8 cellular contexts compared by ENCODE assay signal in genomic region chr10:86439544-86439943, GRCh38.
A peak's percentile ranks its signal among the peaks of the same experiment; 100 is the strongest.
DNase-seq lines count a peak whose midpoint lies in the region; ATAC-seq, FAIRE-seq and TF ChIP-seq lines count a peak whose summit lies in the region.

No MANE protein-coding gene starts in this region.

- H3K4me1 ChIP-seq in cardiac muscle cell (ENCODE audit: low read depth) = no peaks in the 10 kb centered on the region
- H3K4me1 ChIP-seq in HepG2 (ENCODE audit: insufficient read depth, low read length) = peaks cover 99% of the 10 kb centered on the region
- no peaks in the 10 kb centered on the region for H3K4me1 ChIP-seq in aorta (ENCODE audit: control insufficient read depth in 1 of 2, insufficient read depth in 2 of 2, low read length in 2 of 2)
- H3K4me1 ChIP-seq in kidney (ENCODE audit: control insufficient read depth in 1 of 2, insufficient read depth in 1 of 2, low read depth in 1 of 2, low read length in 2 of 2) = peaks cover 3 to 5% of the 10 kb centered on the region in 2 donors

- no peaks in the 10 kb centered on the region for H4K20me1 ChIP-seq in HepG2 (ENCODE audit: insufficient read depth, low read length)

- no peak overlapping the region for H3K27ac Mint-ChIP-seq in WTC11

- CTCF ChIA-PET in HepG2 (lab: Yijun Ruan, JAX; ENCODE audit: low intra/inter-chr PET ratio, low total read pairs) (no interaction called here), WTC11 (lab: Charles Lee) (interaction anchor here (1.0 to 1.2 kb wide), 3 partner anchors 40 to 146 kb away, joined by 3 read pairs; no protein-coding TSS in a partner anchor)

- H3K4me1 Mint-ChIP-seq in WTC11 = peaks cover 20% of the 10 kb centered on the region

- peaks cover 63% of the 10 kb centered on the region for H3K36me3 Mint-ChIP-seq in WTC11

- 20% methylated on average over 1 of the region's 1 CpG for WGBS in HepG2 (ENCODE audit: low lambda C conversion rate)
- WGBS in aorta, 2 donors = 1 to 5% methylated on average over 1 of the region's 1 CpG

- H3K27ac ChIP-seq in cardiac muscle cell (no peak overlapping the region), HepG2 (ENCODE audit: extremely low read length, insufficient read depth, low read length) (peak overlapping the region; percentile 87), aorta (ENCODE audit: low read depth in 1 of 2, low read length in 2 of 2) (no peak overlapping the region), kidney (ENCODE audit: low read depth in 2 of 2, low read length in 2 of 2) (no peak overlapping the region)

- H3K79me2 ChIP-seq in HepG2 (ENCODE audit: insufficient read depth, low read length) = no peaks in the 10 kb centered on the region

- H3K4me2 ChIP-seq in HepG2 (ENCODE audit: low read depth, low read length) = peak overlapping the region; percentile 40

- H3K36me3 ChIP-seq in cardiac muscle cell (peaks cover 53% of the 10 kb centered on the region), HepG2 (replicated peaks in 1 of 2; ENCODE audit: control insufficient read depth in 1 of 2, insufficient read depth in 2 of 2, low read length in 2 of 2) (peaks cover 1 to 22% of the 10 kb centered on the region in 2 experiments), aorta (ENCODE audit: control insufficient read depth in 1 of 2, insufficient read depth in 2 of 2, low read length in 1 of 2) (peaks cover 3 to 10% of the 10 kb centered on the region in 2 donors), kidney (ENCODE audit: control insufficient read depth in 1 of 2, insufficient read depth in 2 of 2, low read length in 2 of 2) (peaks cover 13 to 20% of the 10 kb centered on the region in 2 donors)

- no peaks in the 10 kb centered on the region for H3K27me3 ChIP-seq in cardiac muscle cell
- no peaks in the 10 kb centered on the region for H3K27me3 ChIP-seq in HepG2 (ENCODE audit: control insufficient read depth in 1 of 2, insufficient read depth in 2 of 2, low read length in 2 of 2)
- no peaks in the 10 kb centered on the region for H3K27me3 ChIP-seq in aorta (ENCODE audit: control insufficient read depth in 1 of 2, insufficient read depth in 2 of 2, low read length in 1 of 2)

- TF ChIP-seq EP300 in HepG2 (IDR thresholded peaks at IDR 0.05; ENCODE audit: low read depth in 2 of 2, low read length in 2 of 2) (peak in 1 of 2 experiments; percentile 47; a peak in 1 of 4 replicates), HepG2 (CRISPR knock-in tag; IDR thresholded peaks at IDR 0.05; ENCODE audit: borderline replicate concordance) (no peak)

- no peak for TF ChIP-seq RAD21 in HepG2 (CRISPR knock-in tag; IDR thresholded peaks at IDR 0.05)

- TF ChIP-seq CTCF in cardiac muscle cell (IDR thresholded peaks at IDR 0.05; ENCODE audit: low read depth, low read length) = no peak
- no peak for TF ChIP-seq CTCF in HepG2 (CRISPR knock-in tag; IDR thresholded peaks at IDR 0.05)
- TF ChIP-seq CTCF in kidney (IDR thresholded peaks at IDR 0.05; ENCODE audit: borderline replicate concordance, extremely low read depth, insufficient read depth) = no peak
- no peak for TF ChIP-seq CTCF in WTC11 (IDR thresholded peaks at IDR 0.05)

- FAIRE-seq in HepG2 (lab: Jason Lieb, UNC) (no peak), kidney (lab: Jason Lieb, UNC) (no peak)

- in situ Hi-C loops in HepG2 (cut with HindIII; ENCODE audit: extremely low pct_ligation_motif_present, low pct_unique_long_range_greater_than_20kb) = loop anchor here (5.0 kb wide), 1 partner anchor 37 kb away; no protein-coding TSS in a partner anchor

- no peak for TF ChIP-seq POLR2A in HepG2 (IDR thresholded peaks at IDR 0.05; ENCODE audit: insufficient read depth in 1 of 2, low read depth in 2 of 2, low read length in 2 of 2)

- no peak for ATAC-seq in Right ventricle myocardium inferior
- no peak for ATAC-seq in HepG2
- ATAC-seq in aorta (ENCODE audit: low FRiP score) = peak; percentile 44
- ATAC-seq in WTC11 = no peak

- H2AFZ ChIP-seq in HepG2 (ENCODE audit: low read length) = no peak overlapping the region

- H3K27me3 Mint-ChIP-seq in WTC11 (ENCODE audit: low read depth) = no peaks in the 10 kb centered on the region

- intact Hi-C loops in Right ventricle myocardium inferior (cut with DNase I) (no loop called here), HepG2 (cut with micrococcal nuclease; ENCODE audit: unreplicated experiment) (no loop called here), aorta (cut with DNase I) (no loop called here), kidney (cut with DNase I) (no loop called here)

- DNase-seq in cardiac muscle cell (ENCODE audit: low read depth in 1 of 2, low spot score in 1 of 2) (peak; percentile 56 to 94), Right ventricle myocardium inferior (ENCODE audit: missing footprints) (no peak), anterior cingulate cortex (lab: John Stamatoyannopoulos, UW) (peak in 41 of 58 donors; percentile 2 to 58 (median 19)), HepG2 (ENCODE audit: low spot score) (peak; percentile 66), aorta (peak in 1 of 2 donors; percentile 90), kidney (no peak), NCI-H146 (lab: John Stamatoyannopoulos, UW) (no peak), WTC11 (ENCODE audit: low spot score) (no peak)

- BruUV-seq in HepG2 (replicated peaks; lab: Mats Ljungman, UMichigan) = no TSS peak

- no peaks in the 10 kb centered on the region for H3K9me3 ChIP-seq in cardiac muscle cell (ENCODE audit: low read depth)
- H3K9me3 ChIP-seq in HepG2 (ENCODE audit: low read length) = no peaks in the 10 kb centered on the region
- H3K9me3 ChIP-seq in aorta (ENCODE audit: control insufficient read depth, low read length) = no peaks in the 10 kb centered on the region
- no peaks in the 10 kb centered on the region for H3K9me3 ChIP-seq in kidney (ENCODE audit: control insufficient read depth in 1 of 2, low read length in 2 of 2)

- no peaks in the 10 kb centered on the region for H3K9me3 Mint-ChIP-seq in WTC11

- H3K4me3 ChIP-seq in cardiac muscle cell (no peak overlapping the region), HepG2 (replicated peaks in 1 of 3; ENCODE audit: insufficient read depth in 1 of 3, low read depth in 2 of 3, low read length in 3 of 3) (no peak overlapping the region), aorta (ENCODE audit: low read length in 2 of 2) (no peak overlapping the region), kidney (ENCODE audit: low read length in 2 of 2) (no peak overlapping the region)

- peak overlapping the region; percentile 60 for H3K9ac ChIP-seq in HepG2 (ENCODE audit: insufficient read depth, low read depth, low read length)
- H3K9ac ChIP-seq in kidney (ENCODE audit: low read length in 2 of 2) = no peak overlapping the region

- H3K4me3 Mint-ChIP-seq in WTC11 = no peak overlapping the region

- POLR2A ChIA-PET in HepG2 (lab: Yijun Ruan, JAX) (interaction anchor here (0.7 to 5.8 kb wide), 4 partner anchors 10 to 83 kb away, joined by 3 to 79 read pairs (median 20); no protein-coding TSS in a partner anchor), WTC11 (lab: Charles Lee) (no interaction called here)

TF ChIP-seq in HepG2, 621 proteins besides CTCF, POLR2A, EP300 and RAD21 (continues in another document):
- TF ChIP-seq ADNP (CRISPR knock-in tag; IDR thresholded peaks at IDR 0.05) = no peak
- TF ChIP-seq MBD4 (IDR thresholded peaks at IDR 0.05; ENCODE audit: borderline replicate concordance, low read length) = peak; percentile 61; the same call in 1 of the 2 replicates
- peak; percentile 68 for TF ChIP-seq MED1 (CRISPR knock-in tag; IDR thresholded peaks at IDR 0.05)
- TF ChIP-seq GATA4 (IDR thresholded peaks at IDR 0.05; ENCODE audit: borderline replicate concordance, low read depth) = no peak
- TF ChIP-seq ZNF879 (CRISPR knock-in tag; IDR thresholded peaks at IDR 0.05) = no peak
- TF ChIP-seq HNRNPK (IDR thresholded peaks at IDR 0.05; ENCODE audit: low read depth, low read length, poor library complexity, severe bottlenecking) = no peak
- no peak for TF ChIP-seq FOXP1 (IDR thresholded peaks at IDR 0.05)
- TF ChIP-seq FOXP1 (CRISPR knock-in tag; IDR thresholded peaks at IDR 0.05) = no peak

TF ChIP-seq in WTC11, 78 proteins besides CTCF, POLR2A, EP300 and RAD21 (continues in another document):
- TF ChIP-seq RELA (CRISPR knock-in tag; IDR thresholded peaks at IDR 0.05; ENCODE audit: borderline replicate concordance) (no peak), FOXJ3 (CRISPR knock-in tag; IDR thresholded peaks at IDR 0.05; ENCODE audit: borderline replicate concordance) (no peak), STAT6 (CRISPR knock-in tag; conservative IDR thresholded peaks at IDR 0.05; ENCODE audit: low read depth) (no peak), GTF2I (CRISPR knock-in tag; conservative IDR thresholded peaks at IDR 0.05) (no peak), E2F1 (CRISPR knock-in tag; IDR thresholded peaks at IDR 0.05) (no peak)

Comparison
In these comparisons a context has a peak if more than half of its experiments do, and no peak if none do; other contexts are left out.
1. DNase-seq: peak in cardiac muscle cell (2 of 2), anterior cingulate cortex (41 of 58) and HepG2 (single experiment); none in Right ventricle myocardium inferior (single experiment), kidney (single experiment), NCI-H146 (single experiment) and WTC11 (single experiment).